Comparison of ENCODE assay signal across 8 cellular contexts in the genomic region with DNA sequence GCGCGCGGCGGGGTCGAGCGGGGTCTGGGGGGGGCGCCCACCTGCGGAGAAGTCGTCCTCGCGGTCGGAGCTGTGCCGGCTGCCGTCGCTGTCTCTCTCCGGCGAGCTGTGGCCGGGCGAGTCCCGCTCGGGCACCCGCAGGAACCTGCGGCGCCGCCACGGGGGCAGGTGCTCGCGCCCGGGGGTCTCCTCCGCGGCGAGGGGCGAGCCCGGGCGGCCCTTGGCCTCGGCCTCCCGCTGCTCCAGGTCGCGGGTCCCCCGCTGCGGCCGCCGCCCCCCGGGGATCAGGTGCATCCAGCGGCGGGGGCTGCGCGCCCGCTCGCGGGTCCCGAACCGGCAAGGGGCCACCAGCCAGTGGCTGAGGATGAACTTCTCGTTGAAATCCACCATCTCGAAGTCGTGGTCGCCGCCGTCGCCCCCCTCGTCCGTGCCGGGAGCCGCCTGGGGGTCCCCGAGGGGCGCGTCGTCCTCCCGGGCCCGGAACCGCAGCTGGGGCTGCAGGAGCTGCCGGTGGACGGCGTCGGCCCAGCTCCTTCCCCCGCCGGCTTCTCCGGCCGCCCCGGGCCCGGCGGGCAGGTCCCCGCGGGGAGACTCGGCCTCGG. TPM values are rescaled to one million over a fixed set of nuclear protein-coding genes. Genes with fewer than 3 reads are reported as not detected.
A peak's percentile ranks its signal among the peaks of the same experiment; 100 is the strongest.
DNase-seq lines count a peak whose midpoint lies in the region; ATAC-seq, FAIRE-seq and TF ChIP-seq lines count a peak whose summit lies in the region.

No MANE protein-coding gene starts in this region.

- H2BK120ac ChIP-seq in H1 (replicated peaks; ENCODE audit: low read depth, low read length): no peak overlapping the region

- H3K36me3 ChIP-seq in H1 (ENCODE audit: control insufficient read depth in 2 of 4, insufficient read depth in 4 of 4, low read length in 3 of 4): peaks cover 0 to 11% (median 0%) of the 10 kb centered on the region in 4 experiments; a peak in 1 of 8 replicates
- no peaks in the 10 kb centered on the region for H3K36me3 ChIP-seq in kidney (ENCODE audit: control insufficient read depth in 1 of 2, insufficient read depth in 2 of 2, low read length in 2 of 2)

- WGBS in H1 (ENCODE audit: extremely low coverage in 1 of 2, insufficient coverage in 1 of 2, insufficient read length in 1 of 2, insufficient replicate concordance in 2 of 2, low coverage in 1 of 2, low lambda C conversion rate in 2 of 2, missing lambda C conversion rate in 1 of 2), 2 experiments: 5% methylated on average over 23 of the region's 86 CpGs; no CpG with 5 or more reads in 1 of the 2 experiments

- H2BK5ac ChIP-seq in H1 (ENCODE audit: low read depth, low read length): no peak overlapping the region

- H2AK5ac ChIP-seq in H1 (ENCODE audit: low read depth, low read length): no peak overlapping the region

- peak overlapping the region; percentile 82; the same call in 1 of the 2 replicates for H4K8ac ChIP-seq in H1 (ENCODE audit: extremely low read depth, insufficient read depth, low read length)

- peaks cover 0 to 3% of the 10 kb centered on the region in 2 experiments; a peak in 1 of 4 replicates for H3K9me3 ChIP-seq in H1 (ENCODE audit: insufficient read depth in 2 of 2, low read depth in 1 of 2, low read length in 1 of 2)
- no peaks in the 10 kb centered on the region for H3K9me3 ChIP-seq in kidney (ENCODE audit: control insufficient read depth in 1 of 2, low read length in 2 of 2)

- H3K4me1 ChIP-seq in H1 (replicated peaks in 1 of 4; ENCODE audit: control insufficient read depth in 3 of 4, insufficient read depth in 4 of 4, low read length in 3 of 4) (peaks cover 0 to 4% (median 0%) of the 10 kb centered on the region in 4 experiments; a peak in 3 of 7 replicates), kidney (ENCODE audit: control insufficient read depth in 1 of 2, insufficient read depth in 1 of 2, low read depth in 1 of 2, low read length in 2 of 2) (peaks cover 0 to 5% of the 10 kb centered on the region in 2 donors)

- peak; percentile 36 for DNase-seq in GM19239 (ENCODE audit: insufficient read length, low spot score)
- DNase-seq in H1 (ENCODE audit: low read depth in 1 of 2, low spot score in 2 of 2): peak in 1 of 2 experiments; percentile 60
- no peak for DNase-seq in NCI-H1105 (lab: John Stamatoyannopoulos, UW)
- no peak for DNase-seq in NCI-H2029 treated with DMSO at 0.1 percent for 48 hours (lab: John Stamatoyannopoulos, UW)
- no peak for DNase-seq in kidney
- DNase-seq in NCI-H82 treated with DMSO at 0.1 percent for 48 hours (lab: John Stamatoyannopoulos, UW; ENCODE audit: unreplicated experiment): no peak

- POLR2A ChIA-PET in H1 (lab: Charles Lee; ENCODE audit: partially characterized antibody): interaction anchor here (0.6 to 1.6 kb wide), 4 partner anchors 11 to 255 kb away, joined by 3 to 5 read pairs (median 3); partner anchors contain the start of gene BHLHA9

- CTCF ChIA-PET in H1 (lab: Charles Lee; ENCODE audit: partially characterized antibody): interaction anchor here (1.2 to 2.0 kb wide), 3 partner anchors 22 to 42 kb away, joined by 3 to 9 read pairs (median 3); no protein-coding TSS in a partner anchor

- no peak overlapping the region for H3K4ac ChIP-seq in H1 (replicated peaks; ENCODE audit: insufficient read length, low read depth, low read length)

- FAIRE-seq in GM19239 (lab: Jason Lieb, UNC) (no peak), H1 (lab: Jason Lieb, UNC) (no peak), kidney (lab: Jason Lieb, UNC) (no peak)

- no peak overlapping the region; the same call in 1 of the 2 replicates for H3K18ac ChIP-seq in H1 (ENCODE audit: extremely low read depth, low read length)

- no peak overlapping the region for H4K91ac ChIP-seq in H1 (replicated peaks; ENCODE audit: insufficient read length, low read length)

- H4K5ac ChIP-seq in H1 (ENCODE audit: insufficient read length, low read depth, low read length): no peak overlapping the region

- no peak overlapping the region for H2AFZ ChIP-seq in H1 (ENCODE audit: low read length)

- H3K4me3 ChIP-seq in H1 (ENCODE audit: extremely low read depth in 1 of 4, insufficient read depth in 2 of 4, low read depth in 3 of 4, low read length in 4 of 4) (peak overlapping the region in 3 of 4 experiments; percentile 3 to 65 (median 3); a peak in 3 of 8 replicates), skin epidermis (peak overlapping the region; percentile 26 to 59 (median 52)), kidney (ENCODE audit: low read length in 2 of 2) (no peak overlapping the region)

- peaks cover 0 to 3% of the 10 kb centered on the region in 2 experiments; a peak in 1 of 4 replicates for H3K79me2 ChIP-seq in H1 (ENCODE audit: control insufficient read depth in 1 of 2, insufficient read depth in 2 of 2, low read length in 2 of 2)

- peaks cover 47 to 61% (median 57%) of the 10 kb centered on the region in 4 experiments for H3K27me3 ChIP-seq in H1 (replicated peaks in 1 of 4; ENCODE audit: control insufficient read depth in 3 of 4, extremely low read depth in 1 of 4, insufficient read depth in 3 of 4, low read length in 3 of 4)

- TF ChIP-seq CTCF in H1 (IDR thresholded peaks at IDR 0.05; ENCODE audit: control extremely low read depth in 1 of 3, insufficient read depth in 1 of 3, low read depth in 1 of 3, low read length in 3 of 3): no peak
- TF ChIP-seq CTCF in kidney (IDR thresholded peaks at IDR 0.05; ENCODE audit: borderline replicate concordance, extremely low read depth, insufficient read depth): no peak

- H2BK15ac ChIP-seq in H1 (ENCODE audit: low read length): no peak overlapping the region

- no peak overlapping the region for H3K56ac ChIP-seq in H1 (replicated peaks; ENCODE audit: insufficient read length, low read depth, low read length)

- H3K4me2 ChIP-seq in H1 (ENCODE audit: insufficient read depth in 1 of 2, low read depth in 2 of 2, low read length in 2 of 2): peak overlapping the region; percentile 59 to 90

- H3K9ac ChIP-seq in H1 (replicated peaks in 1 of 4; ENCODE audit: extremely low read depth in 1 of 4, low read depth in 3 of 4, low read length in 3 of 4) (no peak overlapping the region), kidney (ENCODE audit: low read length in 2 of 2) (no peak overlapping the region)

- no peak for TF ChIP-seq EP300 in H1 (IDR thresholded peaks at IDR 0.05; ENCODE audit: borderline replicate concordance in 1 of 2, low read depth in 2 of 2, low read length in 2 of 2)

- no peaks in the 10 kb centered on the region for H3K79me1 ChIP-seq in H1 (ENCODE audit: low read depth, low read length)

- H2BK12ac ChIP-seq in H1 (ENCODE audit: low read depth, low read length): no peak overlapping the region

- intact Hi-C loops in kidney (cut with DNase I): no loop called here

- TF ChIP-seq POLR2A in H1 (IDR thresholded peaks at IDR 0.05; ENCODE audit: control extremely low read depth in 1 of 2, low read depth in 2 of 2, low read length in 2 of 2): no peak

- TF ChIP-seq RAD21 in H1 (IDR thresholded peaks at IDR 0.05 in 1 of 2, conservative IDR thresholded peaks at IDR 0.05 in 1 of 2; ENCODE audit: low read depth in 2 of 2, low read length in 2 of 2): no peak

- peaks cover 0 to 7% of the 10 kb centered on the region in 2 experiments for H4K20me1 ChIP-seq in H1 (replicated peaks in 1 of 2; ENCODE audit: control insufficient read depth in 1 of 2, insufficient read depth in 2 of 2, low read length in 2 of 2)

- H3K14ac ChIP-seq in H1 (ENCODE audit: insufficient read length): no peak overlapping the region

- ATAC-seq in HG03175 (IDR thresholded peaks at IDR 0.05; ENCODE audit: unreplicated experiment): peak; percentile 26

- H3K23ac ChIP-seq in H1 (ENCODE audit: insufficient read length): no peak overlapping the region

- no peak overlapping the region for H2BK20ac ChIP-seq in H1 (ENCODE audit: low read length)

- no peak overlapping the region for H3K27ac ChIP-seq in H1 (ENCODE audit: low read depth, low read length)
- H3K27ac ChIP-seq in skin epidermis: peak overlapping the region in 20 of 21 experiments; percentile 17 to 85 (median 70)
- no peak overlapping the region for H3K27ac ChIP-seq in kidney (ENCODE audit: low read depth in 2 of 2, low read length in 2 of 2)

- peaks cover 3% of the 10 kb centered on the region for H3K23me2 ChIP-seq in H1 (ENCODE audit: low read depth, low read length)

RNA-seq across cellular contexts. Expression of gene BHLHA9, which starts 41.4 kb away (rescaled TPM):
- total RNA-seq in H1 (2021; fragmentation: NEBNext Ultra II Directional; extraction: Animal tissue kit (Norgen Biotek cat#: 25700)): 0.34 TPM in 1 of 2 replicates, not detected in the other
- polyA plus RNA-seq in H1 (2011; rRNA removed) (0.29 and 0.36 TPM in 2 replicates), kidney (ENCODE audit: insufficient read depth, low read depth, low replicate concordance) (not detected)
- polyA plus RNA-seq in H1 (2011; cell fraction: cytosol; rRNA removed): 0.67 TPM
- polyA plus RNA-seq in H1 (2011; cell fraction: nucleus; rRNA removed): 0.76 TPM
- polyA plus RNA-seq in H1 (2012, experiment 1 of 2): 0.25 to 0.66 TPM (median 0.49 TPM) in 4 replicates
- not detected for polyA plus RNA-seq in H1 (2012, experiment 2 of 2)
- 0.06 TPM for polyA plus RNA-seq in H1 (2013, experiment 1 of 2)
- not detected for polyA plus RNA-seq in H1 (2013, experiment 2 of 2)
- polyA minus RNA-seq in H1 (2011; rRNA and poly(A)+ RNA removed): not detected in 2 replicates
- polyA minus RNA-seq in H1 (2011; cell fraction: cytosol; rRNA and poly(A)+ RNA removed): 1.8 TPM
- polyA minus RNA-seq in H1 (2011; cell fraction: nucleus; rRNA and poly(A)+ RNA removed): not detected
- not detected for total RNA-seq in kidney

RNA-seq across cellular contexts. Expression of gene ABR, which starts 49.1 kb away (rescaled TPM):
- 41.4 and 44.8 TPM in 2 replicates for total RNA-seq in H1 (2021; fragmentation: NEBNext Ultra II Directional; extraction: Animal tissue kit (Norgen Biotek cat#: 25700))
- polyA plus RNA-seq in H1 (2011; rRNA removed): 47.2 and 68.0 TPM in 2 replicates
- polyA plus RNA-seq in H1 (2011; cell fraction: cytosol; rRNA removed): 42.5 TPM
- 102 TPM for polyA plus RNA-seq in H1 (2011; cell fraction: nucleus; rRNA removed)
- 25.2 to 40.6 TPM (median 35.7 TPM) in 4 replicates for polyA plus RNA-seq in H1 (2012, experiment 1 of 2)
- polyA plus RNA-seq in H1 (2012, experiment 2 of 2): 13.2 TPM
- 21.3 TPM for polyA plus RNA-seq in H1 (2013, experiment 1 of 2)
- 20.9 TPM for polyA plus RNA-seq in H1 (2013, experiment 2 of 2)
- polyA minus RNA-seq in H1 (2011; rRNA and poly(A)+ RNA removed): 25.8 and 37.2 TPM in 2 replicates
- polyA minus RNA-seq in H1 (2011; cell fraction: cytosol; rRNA and poly(A)+ RNA removed): 27.9 TPM
- polyA minus RNA-seq in H1 (2011; cell fraction: nucleus; rRNA and poly(A)+ RNA removed): 34.7 TPM
- 116 TPM for total RNA-seq in kidney
- 18.7 TPM for polyA plus RNA-seq in kidney (ENCODE audit: insufficient read depth, low read depth, low replicate concordance)

RNA-seq across cellular contexts. Expression of gene TRARG1, which starts 50.6 kb away (rescaled TPM):
- not detected in 2 replicates for total RNA-seq in H1 (2021; fragmentation: NEBNext Ultra II Directional; extraction: Animal tissue kit (Norgen Biotek cat#: 25700))
- 0.08 TPM in 1 of 2 replicates, not detected in the other for polyA plus RNA-seq in H1 (2011; rRNA removed)
- polyA plus RNA-seq in H1 (2011; cell fraction: cytosol; rRNA removed): 0.03 TPM
- polyA plus RNA-seq in H1 (2011; cell fraction: nucleus; rRNA removed): 0.03 TPM
- polyA plus RNA-seq in H1 (2012, experiment 1 of 2): not detected in 4 replicates
- polyA plus RNA-seq in H1 (2012, experiment 2 of 2): not detected
- not detected for polyA plus RNA-seq in H1 (2013, experiment 1 of 2)
- polyA plus RNA-seq in H1 (2013, experiment 2 of 2): not detected
- polyA minus RNA-seq in H1 (2011; rRNA and poly(A)+ RNA removed): not detected in 2 replicates
- polyA minus RNA-seq in H1 (2011; cell fraction: cytosol; rRNA and poly(A)+ RNA removed): not detected
- not detected for polyA minus RNA-seq in H1 (2011; cell fraction: nucleus; rRNA and poly(A)+ RNA removed)
- not detected for total RNA-seq in kidney
- polyA plus RNA-seq in kidney (ENCODE audit: insufficient read depth, low read depth, low replicate concordance): not detected

Comparison
In these comparisons a context has a peak if more than half of its experiments do, and no peak if none do; other contexts are left out.
1. H3K27ac ChIP-seq: peak in skin epidermis (20 of 21); none in H1 (single experiment) and kidney (0 of 2).
2. H3K4me3 ChIP-seq: peak in H1 (3 of 4) and skin epidermis (7 of 7); none in kidney (0 of 2).